In genomic region chr15:60800729-60801072, GRCh38 we compare ENCODE assay signal across 19 cellular contexts.
DNase-seq lines count a peak whose midpoint lies in the region; TF ChIP-seq lines count a peak whose summit lies in the region.
"Had no signal": no experiment of that assay in that cellular context is flagged by ENCODE, and none has a peak within 500 bp of the region (broad histone marks: within the 10 kb centered on the region; RNA-seq: fewer than 3 reads in every experiment).

No MANE protein-coding gene starts in this region.

- CTCF ChIA-PET in activated CD4-positive, alpha-beta T cell treated with anti-CD3 and anti-CD28 coated beads, Interleukin-2, amount 10 ng/mL, durations not matched to agents 7 days and 5 days (lab: Charles Lee) = no interaction called here

- H3K4me1 ChIP-seq in skeletal muscle tissue (ENCODE audit: control insufficient read depth in 3 of 3, insufficient read depth in 3 of 3, low read length in 3 of 3) = peaks cover 14 to 17% (median 14%) of the 10 kb centered on the region in 3 donors
- peaks cover 0 to 7% (median 0%) of the 10 kb centered on the region in 4 donors for H3K4me1 ChIP-seq in Peyer's patch
- H3K4me1 ChIP-seq: A549, BLaER1 had no signal

- TF ChIP-seq POLR2A in Peyer's patch (IDR thresholded peaks at IDR 0.05) = no peak

- no peak for TF ChIP-seq CTCF in Peyer's patch (IDR thresholded peaks at IDR 0.05)

- H3K27me3 ChIP-seq in skeletal muscle tissue (ENCODE audit: control insufficient read depth in 3 of 3, insufficient read depth in 3 of 3, low read length in 3 of 3) = no peaks in the 10 kb centered on the region
- no peaks in the 10 kb centered on the region for H3K27me3 ChIP-seq in Peyer's patch
- H3K27me3 ChIP-seq: BLaER1, dorsolateral prefrontal cortex, spleen had no signal

- POLR2A ChIA-PET in activated CD4-positive, alpha-beta T cell treated with anti-CD3 and anti-CD28 coated beads, Interleukin-2, amount 10 ng/mL, durations not matched to agents 7 days and 5 days (lab: Charles Lee) = no interaction called here

- H3K9me3 Mint-ChIP-seq in activated CD4-positive, alpha-beta T cell treated with anti-CD3 and anti-CD28 coated beads, Interleukin-2, amount 10 ng/mL, durations not matched to agents 7 days and 5 days = peaks cover 2% of the 10 kb centered on the region
- peaks cover 1% of the 10 kb centered on the region for H3K9me3 Mint-ChIP-seq in activated T-helper 1 cell treated with anti-CD3 and anti-CD28 coated beads, Interleukin-12 subunit alpha, Interleukin-12 subunit beta, Interleukin-2, Interleukin-4 antibody, amounts not matched to agents 30 ng/mL and 10 ng/mL and 1 ng/mL, durations not matched to agents 14 hours and 24 hours and 36 hours
- H3K9me3 Mint-ChIP-seq in immature natural killer cell = no peaks in the 10 kb centered on the region

- peaks cover 8% of the 10 kb centered on the region for H3K36me3 Mint-ChIP-seq in activated CD4-positive, alpha-beta T cell treated with anti-CD3 and anti-CD28 coated beads, Interleukin-2, amount 10 ng/mL, durations not matched to agents 7 days and 5 days (ENCODE audit: low read depth)
- no peaks in the 10 kb centered on the region for H3K36me3 Mint-ChIP-seq in activated T-helper 1 cell treated with anti-CD3 and anti-CD28 coated beads, Interleukin-12 subunit alpha, Interleukin-12 subunit beta, Interleukin-2, Interleukin-4 antibody, amounts not matched to agents 30 ng/mL and 10 ng/mL and 1 ng/mL, durations not matched to agents 14 hours and 24 hours and 36 hours (ENCODE audit: low read depth)
- no peaks in the 10 kb centered on the region for H3K36me3 Mint-ChIP-seq in immature natural killer cell

- peak overlapping the region; percentile 79 for H3K27ac Mint-ChIP-seq in activated CD4-positive, alpha-beta T cell treated with anti-CD3 and anti-CD28 coated beads, Interleukin-2, amount 10 ng/mL, durations not matched to agents 7 days and 5 days
- peak overlapping the region; percentile 96 for H3K27ac Mint-ChIP-seq in activated T-helper 1 cell treated with anti-CD3 and anti-CD28 coated beads, Interleukin-12 subunit alpha, Interleukin-12 subunit beta, Interleukin-2, Interleukin-4 antibody, amounts not matched to agents 30 ng/mL and 10 ng/mL and 1 ng/mL, durations not matched to agents 14 hours and 24 hours and 36 hours
- peak overlapping the region; percentile 22 to 85 (median 75) for H3K27ac Mint-ChIP-seq in immature natural killer cell

- H3K27me3 Mint-ChIP-seq in activated CD4-positive, alpha-beta T cell treated with anti-CD3 and anti-CD28 coated beads, Interleukin-2, amount 10 ng/mL, durations not matched to agents 7 days and 5 days = no peaks in the 10 kb centered on the region
- H3K27me3 Mint-ChIP-seq in activated T-helper 1 cell treated with anti-CD3 and anti-CD28 coated beads, Interleukin-12 subunit alpha, Interleukin-12 subunit beta, Interleukin-2, Interleukin-4 antibody, amounts not matched to agents 30 ng/mL and 10 ng/mL and 1 ng/mL, durations not matched to agents 14 hours and 24 hours and 36 hours (ENCODE audit: insufficient read depth) = no peaks in the 10 kb centered on the region
- H3K27me3 Mint-ChIP-seq in immature natural killer cell (ENCODE audit: low read depth in 3 of 3) = peaks cover 0 to 4% (median 4%) of the 10 kb centered on the region in 3 donors

- H3K9me3 ChIP-seq in skeletal muscle tissue (ENCODE audit: control insufficient read depth in 3 of 3, low read length in 3 of 3) (no peaks in the 10 kb centered on the region), Peyer's patch (no peaks in the 10 kb centered on the region)
- H3K9me3 ChIP-seq: A549, spleen had no signal

- H3K27ac ChIP-seq in skeletal muscle tissue (ENCODE audit: low read depth, low read length) (peak overlapping the region; percentile 34), Peyer's patch (peak overlapping the region in 2 of 4 donors; percentile 39 to 44), substantia nigra (ENCODE audit: low read depth, low read length, poor library complexity, severe bottlenecking) (no peak overlapping the region)
- H3K27ac ChIP-seq: A549, BLaER1, dorsolateral prefrontal cortex, WERI-Rb-1 had no signal

- H3K36me3 ChIP-seq in skeletal muscle tissue (ENCODE audit: control insufficient read depth in 3 of 3, insufficient read depth in 3 of 3, low read length in 3 of 3) (no peaks in the 10 kb centered on the region), Peyer's patch (no peaks in the 10 kb centered on the region)
- H3K36me3 ChIP-seq: BLaER1, spleen, WERI-Rb-1 had no signal

- no peak overlapping the region for H3K4me3 ChIP-seq in skeletal muscle tissue (ENCODE audit: low read length in 3 of 3)
- H3K4me3 ChIP-seq in Peyer's patch = no peak overlapping the region
- H3K4me3 ChIP-seq: A549, BLaER1, dorsolateral prefrontal cortex, spleen had no signal

- peaks cover 25% of the 10 kb centered on the region for H3K4me1 Mint-ChIP-seq in activated CD4-positive, alpha-beta T cell treated with anti-CD3 and anti-CD28 coated beads, Interleukin-2, amount 10 ng/mL, durations not matched to agents 7 days and 5 days
- peaks cover 65% of the 10 kb centered on the region for H3K4me1 Mint-ChIP-seq in activated T-helper 1 cell treated with anti-CD3 and anti-CD28 coated beads, Interleukin-12 subunit alpha, Interleukin-12 subunit beta, Interleukin-2, Interleukin-4 antibody, amounts not matched to agents 30 ng/mL and 10 ng/mL and 1 ng/mL, durations not matched to agents 14 hours and 24 hours and 36 hours (ENCODE audit: low read depth)
- peaks cover 25 to 26% of the 10 kb centered on the region in 2 donors for H3K4me1 Mint-ChIP-seq in immature natural killer cell

- H3K9ac ChIP-seq in skeletal muscle tissue (ENCODE audit: low read depth in 1 of 3, low read length in 3 of 3) = no peak overlapping the region
- H3K9ac ChIP-seq: BLaER1 had no signal

- DNase-seq in activated CD4-positive, alpha-beta T cell treated with anti-CD3 and anti-CD28 coated beads, Interleukin-2, amount 10 ng/mL, durations not matched to agents 7 days and 5 days = no peak
- DNase-seq in activated CD4-positive, alpha-beta T cell treated with anti-CD3 and anti-CD28 coated beads for 1 hour = no peak
- no peak for DNase-seq in activated T-helper 1 cell treated with anti-CD3 and anti-CD28 coated beads, Interleukin-12 subunit alpha, Interleukin-12 subunit beta, Interleukin-2, Interleukin-4 antibody, amounts not matched to agents 30 ng/mL and 10 ng/mL and 1 ng/mL, durations not matched to agents 14 hours and 24 hours and 36 hours (ENCODE audit: low spot score)
- no peak for DNase-seq in immature natural killer cell
- no peak for DNase-seq in Peyer's patch
- no peak for DNase-seq in middle frontal gyrus (ENCODE audit: extremely low spot score, low spot score)
- no peak for DNase-seq in substantia nigra (lab: John Stamatoyannopoulos, UW)
- DNase-seq: dorsolateral prefrontal cortex, left ventricle myocardium superior, NCI-H2171, NCI-H69, posterior cingulate gyrus, Right ventricle myocardium superior, spleen, T-helper 2 cell had no signal

- intact Hi-C loops in activated T-helper 1 cell treated with anti-CD3 and anti-CD28 coated beads, Interleukin-12 subunit alpha, Interleukin-12 subunit beta, Interleukin-2, Interleukin-4 antibody, amounts not matched to agents 30 ng/mL and 10 ng/mL and 1 ng/mL, durations not matched to agents 14 hours and 24 hours and 36 hours (cut with micrococcal nuclease) = loop anchor here (1.0 to 10.0 kb wide), 9 partner anchors 39 to 646 kb away; no protein-coding TSS in a partner anchor

- H3K4me3 Mint-ChIP-seq in activated CD4-positive, alpha-beta T cell treated with anti-CD3 and anti-CD28 coated beads, Interleukin-2, amount 10 ng/mL, durations not matched to agents 7 days and 5 days = no peak overlapping the region
- H3K4me3 Mint-ChIP-seq in activated T-helper 1 cell treated with anti-CD3 and anti-CD28 coated beads, Interleukin-12 subunit alpha, Interleukin-12 subunit beta, Interleukin-2, Interleukin-4 antibody, amounts not matched to agents 30 ng/mL and 10 ng/mL and 1 ng/mL, durations not matched to agents 14 hours and 24 hours and 36 hours = peak overlapping the region; percentile 62
- H3K4me3 Mint-ChIP-seq in immature natural killer cell = peak overlapping the region in 3 of 5 donors; percentile 1 to 48 (median 38)
